Comparison of ENCODE assay signal across 15 cellular contexts in genomic region chr4:133095591-133095990, GRCh38. TPM values are rescaled to one million over a fixed set of nuclear protein-coding genes. Genes with fewer than 3 reads are reported as not detected.
DNase-seq lines count a peak whose midpoint lies in the region; ATAC-seq and TF ChIP-seq lines count a peak whose summit lies in the region.
"Had no signal": no experiment of that assay in that cellular context is flagged by ENCODE, and none has a peak within 500 bp of the region (broad histone marks: within the 10 kb centered on the region; RNA-seq: fewer than 3 reads in every experiment).

No MANE protein-coding gene starts in this region.

- H3K36me3 ChIP-seq in osteoblast (ENCODE audit: insufficient read depth, low read length): no peaks in the 10 kb centered on the region

- H2AFZ ChIP-seq in osteoblast (ENCODE audit: low read length): no peak overlapping the region
- H2AFZ ChIP-seq: GM23248 had no signal

- H3K9me3 ChIP-seq in osteoblast (ENCODE audit: low read depth, low read length): no peaks in the 10 kb centered on the region

- no peak for ATAC-seq in GM18870 (IDR thresholded peaks at IDR 0.05; ENCODE audit: unreplicated experiment)

- H3K27me3 ChIP-seq in osteoblast (ENCODE audit: insufficient read depth, low read length): no peaks in the 10 kb centered on the region

- H3K4me2 ChIP-seq in osteoblast (ENCODE audit: insufficient read depth, low read length): no peak overlapping the region

- H3K79me2 ChIP-seq in osteoblast (ENCODE audit: insufficient read depth, low read length): no peaks in the 10 kb centered on the region

- H3K4me3 ChIP-seq in epithelial cell of esophagus (ENCODE audit: low read length): no peak overlapping the region
- H3K4me3 ChIP-seq in osteoblast (ENCODE audit: insufficient read depth, low read length): no peak overlapping the region
- H3K4me3 ChIP-seq: GM23248 had no signal

- no peaks in the 10 kb centered on the region for H4K20me1 ChIP-seq in osteoblast (ENCODE audit: insufficient read depth, low read length)

- H3K4me1 ChIP-seq in osteoblast (ENCODE audit: insufficient read depth, low read length): no peaks in the 10 kb centered on the region

- DNase-seq in ELR (ENCODE audit: low read depth): peak; percentile 72
- peak; percentile 78 for DNase-seq in LHCN-M2 (ENCODE audit: low read depth)
- DNase-seq in epithelial cell of esophagus (ENCODE audit: low read depth): peak; percentile 4
- DNase-seq in osteoblast (ENCODE audit: insufficient read length, low spot score, missing footprints): peak; percentile 3
- DNase-seq in OCI-M1 (lab: John Stamatoyannopoulos, UW): no peak
- no peak for DNase-seq in HuH-7 (ENCODE audit: low spot score)
- DNase-seq: CD4-positive, CD25-positive, alpha-beta regulatory T cell; DMS53; GM23248; NCI-H146; NCI-H2081 treated with DMSO at 0.1 percent for 48 hours; NCI-H524; SIG-M5 had no signal

- no peak overlapping the region for H3K27ac ChIP-seq in osteoblast (ENCODE audit: low read depth, low read length)
- H3K27ac ChIP-seq: GM23248 had no signal

- no peak for TF ChIP-seq CTCF in epithelial cell of esophagus (IDR thresholded peaks at IDR 0.05; ENCODE audit: insufficient read depth, low read depth, low read length, missing control alignments)
- no peak for TF ChIP-seq CTCF in osteoblast (IDR thresholded peaks at IDR 0.05; ENCODE audit: extremely low read depth, low read depth, low read length)

RNA-seq across cellular contexts. Expression of gene PCDH10, which starts 53.5 kb away (rescaled TPM):
- total RNA-seq in LHCN-M2 (2014; rRNA removed) (1.0 and 1.3 TPM in 2 replicates), osteoblast (3.8 and 5.1 TPM in 2 replicates)
- 3.6 TPM for polyA plus RNA-seq in LHCN-M2 (2012)
- total RNA-seq: CD4-positive, CD25-positive, alpha-beta regulatory T cell had no signal
- polyA plus RNA-seq: CD4-positive, CD25-positive, alpha-beta regulatory T cell; IgD-negative memory B cell had no signal

Comparison
In these comparisons a context has a peak if more than half of its experiments do, and no peak if none do; other contexts are left out.
1. DNase-seq: peak in ELR (single experiment), LHCN-M2 (single experiment), epithelial cell of esophagus (single experiment) and osteoblast (single experiment); none in OCI-M1 (single experiment) and HuH-7 (single experiment).